Comparison of ENCODE assay signal across 14 cellular contexts in genomic region chr2:7180641-7181370, GRCh38.
DNase-seq lines count a peak whose midpoint lies in the region; ATAC-seq lines count a peak whose summit lies in the region.
"Had no signal": no experiment of that assay in that cellular context is flagged by ENCODE, and none has a peak within 500 bp of the region (broad histone marks: within the 10 kb centered on the region; RNA-seq: fewer than 3 reads in every experiment).

No MANE protein-coding gene starts in this region.

- no peak for ATAC-seq in GM19351 (IDR thresholded peaks at IDR 0.05; ENCODE audit: unreplicated experiment)
- no peak for ATAC-seq in HG02642 (IDR thresholded peaks at IDR 0.05; ENCODE audit: poor library complexity, unreplicated experiment)
- ATAC-seq in activated CD4-positive, CD25-positive, alpha-beta regulatory T cell treated with anti-CD3 and anti-CD28 coated beads, Interleukin-2, amount 50 U/mL, for 24 hours, result no peak
- ATAC-seq: activated T-cell treated with anti-CD3 and anti-CD28 coated beads, Interleukin-2, amount 50 U/mL, for 4 hours had no signal

- DNase-seq in AG20443 (ENCODE audit: low spot score) (peak; percentile 21), RPMI8226 (peak; percentile 5), dedifferentiated amniotic fluid mesenchymal stem cell (ENCODE audit: extremely low spot score) (peak; percentile 71), medulla oblongata (ENCODE audit: extremely low spot score) (peak; percentile 31), NCI-H2081 (lab: John Stamatoyannopoulos, UW) (no peak)
- DNase-seq: activated B cell treated with CpG ODN at 0.5 μM for 24 hours; activated T-cell treated with anti-CD3 and anti-CD28 coated beads, Interleukin-2, amount 50 U/mL, for 4 hours; DMS 273 treated with DMSO at 0.1 percent for 48 hours; Karpas-422; NCI-H2029; NCI-H774 had no signal

Comparison
In these comparisons a context has a peak if more than half of its experiments do, and no peak if none do; other contexts are left out.
1. DNase-seq: peak in AG20443 (single experiment), RPMI8226 (single experiment), dedifferentiated amniotic fluid mesenchymal stem cell (single experiment) and medulla oblongata (single experiment); none in NCI-H2081 (0 of 2).